18 cellular contexts compared by ENCODE assay signal in the genomic region with DNA sequence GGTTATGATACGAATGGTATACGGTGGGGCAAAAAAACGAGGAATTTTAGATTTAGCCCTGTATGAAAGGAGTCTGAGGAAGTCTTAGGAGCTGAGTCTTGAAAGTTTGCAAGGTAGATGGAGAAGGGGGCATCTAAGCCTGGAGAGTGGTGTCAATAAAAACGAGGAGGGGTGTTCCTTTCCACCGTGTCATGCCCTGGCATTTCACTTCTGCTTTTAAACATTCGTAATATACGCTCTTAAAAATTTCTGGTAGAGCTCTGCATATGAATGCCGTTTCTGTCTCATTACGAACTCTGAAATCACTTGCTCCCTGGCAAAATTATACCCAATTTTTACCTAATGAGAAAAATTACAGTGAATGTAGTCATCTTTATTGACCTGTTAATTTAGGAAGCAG.
DNase-seq lines count a peak whose midpoint lies in the region; ATAC-seq and TF ChIP-seq lines count a peak whose summit lies in the region.
"Had no signal": no experiment of that assay in that cellular context is flagged by ENCODE, and none has a peak within 500 bp of the region (broad histone marks: within the 10 kb centered on the region; RNA-seq: fewer than 3 reads in every experiment).

No MANE protein-coding gene starts in this region.

- peak overlapping the region; percentile 16 for H3K4me3 Mint-ChIP-seq in memory B cell
- H3K4me3 Mint-ChIP-seq: CD8-positive, alpha-beta memory T cell had no signal

- peaks cover 14% of the 10 kb centered on the region for H3K36me3 Mint-ChIP-seq in memory B cell

- TF ChIP-seq CTCF in VCaP (conservative IDR thresholded peaks at IDR 0.05): no peak

- H3K27me3 Mint-ChIP-seq in memory B cell: no peaks in the 10 kb centered on the region
- H3K27me3 Mint-ChIP-seq: CD8-positive, alpha-beta memory T cell had no signal

- H3K27ac Mint-ChIP-seq in memory B cell: no peak overlapping the region

- ATAC-seq in memory B cell (ENCODE audit: low read depth) (peak; percentile 80), HG03571 (IDR thresholded peaks at IDR 0.05; ENCODE audit: unreplicated experiment) (no peak)

- H3K27ac ChIP-seq in VCaP: peak overlapping the region; percentile 60

- H3K4me1 Mint-ChIP-seq in memory B cell: peaks cover 9% of the 10 kb centered on the region

- DNase-seq in NOMO-1 treated with DMSO at 0.1 percent for 48 hours (lab: John Stamatoyannopoulos, UW; ENCODE audit: unreplicated experiment) (peak; percentile 15), NOMO-1 treated with dmso at 0.1 percent for 144 hours (lab: John Stamatoyannopoulos, UW; ENCODE audit: unreplicated experiment) (no peak), memory B cell (ENCODE audit: low spot score in 2 of 2) (peak in 1 of 2 donors; percentile 1), RKO (ENCODE audit: low spot score) (no peak), iPS-NIHi11 (ENCODE audit: low spot score) (no peak)
- DNase-seq: 8988T; C1 segment of cervical spinal cord; Calu3; CD8-positive, alpha-beta memory T cell; DMS153; MG63; NCI-H1105 treated with DMSO at 0.1 percent for 48 hours; NCI-H2029 treated with DMSO at 0.1 percent for 48 hours; NCI-H226; SIG-M5; SK-N-SH had no signal

- no peaks in the 10 kb centered on the region for H3K9me3 Mint-ChIP-seq in memory B cell
- H3K9me3 Mint-ChIP-seq: CD8-positive, alpha-beta memory T cell had no signal
